Comparison of ENCODE assay signal across 7 cellular contexts in the genomic region with DNA sequence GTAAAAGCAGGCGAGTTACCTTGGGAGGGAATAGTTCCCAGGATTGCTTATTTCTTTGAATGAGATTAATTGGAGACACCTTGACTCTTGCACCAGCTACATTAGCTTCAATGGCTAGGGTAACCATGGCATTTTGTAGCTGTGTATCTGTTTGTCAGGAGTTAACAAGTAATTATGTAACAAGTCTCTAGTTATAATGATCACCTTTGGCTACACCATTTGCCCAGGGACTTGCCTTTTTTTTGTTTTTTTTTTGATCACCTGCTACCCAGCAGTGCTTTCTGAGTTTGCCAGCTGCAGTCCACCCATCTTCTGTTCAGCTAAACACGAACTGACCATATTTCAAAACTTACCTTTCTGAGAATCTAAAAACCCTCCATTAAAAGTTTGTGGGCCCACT. TPM values are rescaled to one million over a fixed set of nuclear protein-coding genes. Genes with fewer than 3 reads are reported as not detected.
A peak's percentile ranks its signal among the peaks of the same experiment; 100 is the strongest.
DNase-seq lines count a peak whose midpoint lies in the region; ATAC-seq and TF ChIP-seq lines count a peak whose summit lies in the region.

No MANE protein-coding gene starts in this region.

- peak overlapping the region; percentile 69; the same call in 1 of the 2 replicates for H3K4me2 ChIP-seq in DND-41 (ENCODE audit: insufficient read depth, low read length)

- H3K36me3 ChIP-seq in DND-41 (ENCODE audit: insufficient read depth, low read length) (0 out of 2 replicates have a peak, but pooled peaks cover 4% of the 10 kb centered on the region), thyroid gland (no peaks in the 10 kb centered on the region)
- no peaks in the 10 kb centered on the region for H3K36me3 ChIP-seq in naive thymus-derived CD4-positive, alpha-beta T cell (ENCODE audit: control insufficient read depth in 2 of 3, insufficient read depth in 3 of 3, low read length in 3 of 3)

- intact Hi-C loops in naive thymus-derived CD4-positive, alpha-beta T cell (cut with micrococcal nuclease) = loop anchor here (2.0 to 5.0 kb wide), 6 partner anchors 60 to 485 kb away; a partner anchor contains a TSS
- intact Hi-C loops in thyroid gland (cut with DNase I) = no loop called here

- DNase-seq in DND-41 = no peak
- no peak for DNase-seq in activated naive CD8-positive, alpha-beta T cell treated with anti-CD3 and anti-CD28 coated beads, Interleukin-2, amount 50 U/mL, for 24 hours
- DNase-seq in naive thymus-derived CD4-positive, alpha-beta T cell = no peak
- DNase-seq in thyroid gland = no peak
- DNase-seq in Ammon's horn (ENCODE audit: low spot score) = no peak
- DNase-seq in stimulated activated CD4-positive, alpha-beta T cell treated with anti-CD3 and anti-CD28 coated beads, Interleukin-15, amount 100 ng/mL, for 24 hours = no peak

- no peaks in the 10 kb centered on the region for H3K9me3 ChIP-seq in DND-41 (ENCODE audit: insufficient read depth, low read length, severe bottlenecking)
- no peaks in the 10 kb centered on the region for H3K9me3 ChIP-seq in naive thymus-derived CD4-positive, alpha-beta T cell (ENCODE audit: control insufficient read depth in 2 of 3, low read length in 3 of 3)
- H3K9me3 ChIP-seq in thyroid gland = no peaks in the 10 kb centered on the region

- no peak overlapping the region for H2AFZ ChIP-seq in DND-41 (ENCODE audit: low read depth, low read length)

- WGBS in thyroid gland, 2 donors = 88 to 92% methylated on average over 2 of the region's 2 CpGs

- H4K20me1 ChIP-seq in DND-41 (ENCODE audit: insufficient read depth, low read length) = peaks cover 3% of the 10 kb centered on the region; the same call in 1 of the 2 replicates

- H3K27ac ChIP-seq in DND-41 (ENCODE audit: low read length) (no peak overlapping the region), thyroid gland (no peak overlapping the region)
- H3K27ac ChIP-seq in naive thymus-derived CD4-positive, alpha-beta T cell (ENCODE audit: low read depth, low read length) = no peak overlapping the region

- H3K79me2 ChIP-seq in DND-41 (ENCODE audit: insufficient read depth, low read length) = no peaks in the 10 kb centered on the region

- no peaks in the 10 kb centered on the region for H3K9me3 Mint-ChIP-seq in IgD-negative memory B cell
- no peaks in the 10 kb centered on the region for H3K9me3 Mint-ChIP-seq in activated naive CD8-positive, alpha-beta T cell treated with anti-CD3 and anti-CD28 coated beads, Interleukin-2, amount 50 U/mL, for 24 hours
- peaks cover 0 to 2% (median 0%) of the 10 kb centered on the region in 11 donors for H3K9me3 Mint-ChIP-seq in naive thymus-derived CD4-positive, alpha-beta T cell

- no peak for ATAC-seq in DND-41 (ENCODE audit: insufficient read depth, low read depth)
- no peak for ATAC-seq in activated naive CD8-positive, alpha-beta T cell treated with anti-CD3 and anti-CD28 coated beads, Interleukin-2, amount 50 U/mL, for 24 hours
- ATAC-seq in naive thymus-derived CD4-positive, alpha-beta T cell = no peak

- peak overlapping the region in 1 of 2 experiments; percentile 63; a peak in 2 of 4 replicates for H3K4me3 ChIP-seq in DND-41 (ENCODE audit: low read depth in 1 of 2, low read length in 2 of 2)
- H3K4me3 ChIP-seq in naive thymus-derived CD4-positive, alpha-beta T cell (ENCODE audit: low read length) = no peak overlapping the region
- no peak overlapping the region for H3K4me3 ChIP-seq in thyroid gland (replicated peaks in 1 of 3)

- H3K36me3 Mint-ChIP-seq in IgD-negative memory B cell = no peaks in the 10 kb centered on the region
- no peaks in the 10 kb centered on the region for H3K36me3 Mint-ChIP-seq in activated naive CD8-positive, alpha-beta T cell treated with anti-CD3 and anti-CD28 coated beads, Interleukin-2, amount 50 U/mL, for 24 hours (ENCODE audit: low read depth)
- H3K36me3 Mint-ChIP-seq in naive thymus-derived CD4-positive, alpha-beta T cell = peaks cover 0 to 3% (median 0%) of the 10 kb centered on the region in 5 donors

- H3K4me1 ChIP-seq in DND-41 (ENCODE audit: insufficient read depth, low read length) (peaks cover 29% of the 10 kb centered on the region), thyroid gland (peaks cover 0 to 10% of the 10 kb centered on the region in 2 donors)
- peaks cover 0 to 6% of the 10 kb centered on the region in 2 donors for H3K4me1 ChIP-seq in naive thymus-derived CD4-positive, alpha-beta T cell (ENCODE audit: control insufficient read depth in 2 of 2, insufficient read depth in 2 of 2, low read length in 2 of 2)

- CTCF ChIA-PET in naive thymus-derived CD4-positive, alpha-beta T cell (lab: Charles Lee) = interaction anchor here (0.5 to 0.7 kb wide), 2 partner anchors 157 to 322 kb away, joined by 3 to 4 read pairs; no protein-coding TSS in a partner anchor

- H3K27me3 ChIP-seq in DND-41 (ENCODE audit: insufficient read depth, low read length, poor library complexity) = peaks cover 25% of the 10 kb centered on the region
- peaks cover 0 to 9% of the 10 kb centered on the region in 2 donors for H3K27me3 ChIP-seq in naive thymus-derived CD4-positive, alpha-beta T cell (ENCODE audit: control insufficient read depth in 2 of 2, insufficient read depth in 2 of 2, low read length in 2 of 2)
- H3K27me3 ChIP-seq in thyroid gland = no peaks in the 10 kb centered on the region

- TF ChIP-seq CTCF in DND-41 (IDR thresholded peaks at IDR 0.05; ENCODE audit: borderline replicate concordance, extremely low read depth, low read length, poor library complexity, severe bottlenecking) = no peak
- no peak for TF ChIP-seq CTCF in thyroid gland (IDR thresholded peaks at IDR 0.05)

- peak overlapping the region in 2 of 3 donors; percentile 18 to 87 for H3K27ac Mint-ChIP-seq in IgD-negative memory B cell
- H3K27ac Mint-ChIP-seq in activated naive CD8-positive, alpha-beta T cell treated with anti-CD3 and anti-CD28 coated beads, Interleukin-2, amount 50 U/mL, for 24 hours = no peak overlapping the region
- H3K27ac Mint-ChIP-seq in naive thymus-derived CD4-positive, alpha-beta T cell = no peak overlapping the region

- TF ChIP-seq POLR2A in thyroid gland (IDR thresholded peaks at IDR 0.05) = no peak

- POLR2A ChIA-PET in naive thymus-derived CD4-positive, alpha-beta T cell (lab: Charles Lee) = no interaction called here

- H3K27me3 Mint-ChIP-seq in IgD-negative memory B cell = peaks cover 21% of the 10 kb centered on the region
- H3K27me3 Mint-ChIP-seq in activated naive CD8-positive, alpha-beta T cell treated with anti-CD3 and anti-CD28 coated beads, Interleukin-2, amount 50 U/mL, for 24 hours = peaks cover 46% of the 10 kb centered on the region
- peaks cover 30 to 58% (median 51%) of the 10 kb centered on the region in 5 donors for H3K27me3 Mint-ChIP-seq in naive thymus-derived CD4-positive, alpha-beta T cell

- H3K9ac ChIP-seq in DND-41 (ENCODE audit: low read depth, low read length) = no peak overlapping the region; the same call in 1 of the 2 replicates

- H3K4me1 Mint-ChIP-seq in IgD-negative memory B cell = peaks cover 3 to 8% (median 4%) of the 10 kb centered on the region in 3 donors
- H3K4me1 Mint-ChIP-seq in activated naive CD8-positive, alpha-beta T cell treated with anti-CD3 and anti-CD28 coated beads, Interleukin-2, amount 50 U/mL, for 24 hours = peaks cover 14% of the 10 kb centered on the region
- peaks cover 0 to 21% (median 11%) of the 10 kb centered on the region in 7 donors for H3K4me1 Mint-ChIP-seq in naive thymus-derived CD4-positive, alpha-beta T cell

- peak overlapping the region; percentile 37 to 98 (median 86) for H3K4me3 Mint-ChIP-seq in IgD-negative memory B cell
- H3K4me3 Mint-ChIP-seq in activated naive CD8-positive, alpha-beta T cell treated with anti-CD3 and anti-CD28 coated beads, Interleukin-2, amount 50 U/mL, for 24 hours = peak overlapping the region; percentile 70
- peak overlapping the region; percentile 73 to 94 (median 87) for H3K4me3 Mint-ChIP-seq in naive thymus-derived CD4-positive, alpha-beta T cell

RNA-seq across cellular contexts. Expression of a gene that starts 2.2 kb away (rescaled TPM):
- polyA plus RNA-seq in IgD-negative memory B cell = 0.05 TPM
- total RNA-seq in naive thymus-derived CD4-positive, alpha-beta T cell = 1 to 10 TPM in 2 of 5 experiments, under 1 TPM in 3; 0.32 to 4.9 (median 0.68) TPM
- polyA plus RNA-seq in naive thymus-derived CD4-positive, alpha-beta T cell = not detected
- total RNA-seq in thyroid gland = 10 to 100 TPM in 1 of 4 donors, 1 to 10 TPM in 3; 1.6 to 23.7 (median 4.0) TPM

Comparison
In these comparisons a context has a peak if more than half of its experiments do, and no peak if none do; other contexts are left out.
1. H3K27ac Mint-ChIP-seq: peak in IgD-negative memory B cell (2 of 3); none in activated naive CD8-positive, alpha-beta T cell treated with anti-CD3 and anti-CD28 coated beads, Interleukin-2, amount 50 U/mL, for 24 hours (single experiment) and naive thymus-derived CD4-positive, alpha-beta T cell (0 of 9).
2. Peak in every context shown above with its lines, with median percentiles within 50 percentile points of each other: H3K4me3 Mint-ChIP-seq.